ENCODE assay signal across 8 cellular contexts in the genomic region with DNA sequence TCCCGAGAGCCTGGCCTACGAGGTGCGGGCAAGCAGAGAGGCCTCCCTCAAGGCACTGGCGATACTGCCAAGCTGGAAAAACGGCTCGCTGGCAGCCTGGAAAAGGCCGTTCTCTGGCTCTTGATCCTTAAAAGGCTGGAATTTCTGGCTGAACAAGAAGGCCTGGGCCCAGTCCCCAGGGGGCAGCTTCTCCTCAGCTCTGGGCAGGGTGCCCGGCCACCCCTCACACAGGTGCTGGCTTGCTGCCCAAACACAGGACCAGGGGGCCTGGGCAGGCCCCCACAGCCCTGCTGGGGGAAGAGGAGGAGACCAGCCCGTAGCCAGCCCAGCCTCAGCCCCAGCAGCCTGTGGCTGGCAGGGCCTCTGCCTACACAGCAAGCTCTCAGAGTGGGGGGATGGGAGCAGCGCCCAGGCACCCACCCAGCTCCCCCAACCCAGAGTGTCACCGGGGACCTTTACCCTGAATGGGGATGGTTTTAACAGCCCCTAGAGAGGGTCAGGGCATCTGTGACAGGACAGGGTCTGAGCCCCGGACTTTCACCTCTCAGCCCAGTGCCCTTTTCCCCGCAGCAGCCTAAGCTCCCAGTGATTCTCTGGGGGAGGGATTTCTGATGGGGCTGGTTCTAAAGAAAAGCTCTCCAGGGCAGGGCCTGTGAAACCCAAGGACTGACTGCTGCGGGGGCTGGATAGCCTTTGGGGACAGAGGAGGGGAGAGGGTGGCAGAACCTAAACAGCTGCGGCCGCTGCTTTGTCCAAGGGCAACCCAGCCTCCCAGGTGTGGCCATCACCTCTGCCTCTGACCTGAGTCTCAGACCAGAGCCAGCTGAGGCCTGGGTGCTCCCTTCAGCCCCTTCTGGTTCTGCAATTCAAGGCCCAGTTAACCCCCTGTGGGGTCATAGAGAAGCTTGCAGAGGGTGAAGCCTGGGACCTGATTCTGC. TPM values are rescaled to one million over a fixed set of nuclear protein-coding genes. Genes with fewer than 3 reads are reported as not detected.
DNase-seq lines count a peak whose midpoint lies in the region; ATAC-seq, FAIRE-seq and TF ChIP-seq lines count a peak whose summit lies in the region.

No MANE protein-coding gene starts in this region.

- H3K27ac ChIP-seq in A549, result peak overlapping the region; percentile 67 to 88
- H3K27ac ChIP-seq in adrenal gland, result peak overlapping the region in 3 of 5 donors; percentile 28 to 81 (median 73)
- H3K27ac ChIP-seq in small intestine (ENCODE audit: low read depth in 1 of 2, low read length in 1 of 2), result peak overlapping the region; percentile 80 to 83

- H3K4me2 ChIP-seq in A549, result peak overlapping the region; percentile 48

- TF ChIP-seq CTCF in A549 (IDR thresholded peaks at IDR 0.05) (no peak), adrenal gland (IDR thresholded peaks at IDR 0.05) (no peak)

- intact Hi-C loops in adrenal gland (cut with DNase I), result no loop called here

- H3K9me3 ChIP-seq in A549 (no peaks in the 10 kb centered on the region), adrenal gland (replicated peaks in 1 of 3) (no peaks in the 10 kb centered on the region), small intestine (ENCODE audit: control insufficient read depth, low read depth) (no peaks in the 10 kb centered on the region)

- WGBS in A549 (ENCODE audit: missing lambda C conversion rate), result 74% methylated on average over 14 of the region's 16 CpGs
- 57 to 86% (median 81%) methylated on average over 6 to 16 of the region's 16 CpGs for WGBS in adrenal gland, 4 donors
- WGBS in small intestine, 3 donors, result 20 to 50% (median 32%) methylated on average over 16 of the region's 16 CpGs

- H3K4me1 ChIP-seq in A549 (peaks cover 33% of the 10 kb centered on the region), adrenal gland (replicated peaks in 1 of 2) (no peaks in the 10 kb centered on the region), small intestine (ENCODE audit: control insufficient read depth in 2 of 2, insufficient read depth in 1 of 2, low read depth in 1 of 2, low read length in 1 of 2) (peaks cover 6 to 9% of the 10 kb centered on the region in 2 donors)

- TF ChIP-seq EP300 in A549 (IDR thresholded peaks at IDR 0.05), result no peak

- H3K27me3 ChIP-seq in adrenal gland, result no peaks in the 10 kb centered on the region
- no peaks in the 10 kb centered on the region for H3K27me3 ChIP-seq in small intestine (ENCODE audit: control insufficient read depth in 2 of 2, insufficient read depth in 2 of 2, low read length in 2 of 2)

- H3K4me3 ChIP-seq in A549 (no peak overlapping the region), adrenal gland (no peak overlapping the region), small intestine (ENCODE audit: low read depth in 1 of 2, low read length in 2 of 2) (no peak overlapping the region)

- POLR2A ChIA-PET in A549 (lab: Yijun Ruan, JAX), result interaction anchor here (0.8 to 8.0 kb wide), 5 partner anchors 12 to 40 kb away, joined by 3 to 72 read pairs (median 3); a partner anchor contains a TSS

- H3K36me3 ChIP-seq in adrenal gland (replicated peaks in 1 of 2) (no peaks in the 10 kb centered on the region), small intestine (ENCODE audit: control insufficient read depth in 2 of 2, insufficient read depth in 2 of 2, low read length in 2 of 2) (no peaks in the 10 kb centered on the region)

- no peak for TF ChIP-seq RAD21 in A549 (conservative IDR thresholded peaks at IDR 0.05 in 1 of 2, IDR thresholded peaks at IDR 0.05 in 1 of 2)

- DNase-seq in A549 (ENCODE audit: low read depth in 1 of 2, low spot score in 1 of 2), result no peak
- peak; percentile 92 for DNase-seq in NCI-H1105 (lab: John Stamatoyannopoulos, UW)
- no peak for DNase-seq in adrenal gland
- DNase-seq in hippocampal formation (lab: John Stamatoyannopoulos, UW), result peak; percentile 40 to 46
- DNase-seq in small intestine, result peak; percentile 81
- DNase-seq in SW480 (ENCODE audit: low spot score), result no peak
- no peak for DNase-seq in H54 (ENCODE audit: insufficient read length, low spot score)
- DNase-seq in SKM-1 treated with dmso at 0.1 percent for 144 hours (lab: John Stamatoyannopoulos, UW; ENCODE audit: unreplicated experiment), result no peak

- ATAC-seq in A549, result peak; percentile 33 to 58; a peak in 5 of 6 replicates

- FAIRE-seq in A549 (lab: Jason Lieb, UNC) (no peak), small intestine (lab: Jason Lieb, UNC) (no peak), H54 (lab: Jason Lieb, UNC) (no peak)

- TF ChIP-seq POLR2A in A549 (IDR thresholded peaks at IDR 0.05; ENCODE audit: low read length), result no peak
- TF ChIP-seq POLR2A in adrenal gland (IDR thresholded peaks at IDR 0.05), result no peak
- no peak for TF ChIP-seq POLR2A in H54 (IDR thresholded peaks at IDR 0.05; ENCODE audit: low read depth, low read length)

- CTCF ChIA-PET in A549 (lab: Yijun Ruan, JAX), result interaction anchor here (0.6 to 1.9 kb wide), 12 partner anchors 10 to 248 kb away, joined by 3 to 12 read pairs (median 4); a partner anchor contains a TSS

TF ChIP-seq in A549, 52 proteins besides CTCF, POLR2A, EP300 and RAD21:
- TF ChIP-seq KDM5A (IDR thresholded peaks at IDR 0.05) (no peak), TFCP2L1 (CRISPR knock-in tag; IDR thresholded peaks at IDR 0.05) (no peak), FOXS1 (CRISPR knock-in tag; IDR thresholded peaks at IDR 0.05) (no peak), ZSCAN20 (CRISPR knock-in tag; IDR thresholded peaks at IDR 0.05) (no peak)

RNA-seq across cellular contexts. Expression of a gene that starts 38.6 kb away (rescaled TPM):
- 101 and 133 TPM in 2 replicates for polyA plus RNA-seq in A549 (2011; rRNA removed)
- polyA plus RNA-seq in A549 (2012; cell fraction: cytosol; rRNA removed), result 39.6 and 55.5 TPM in 2 replicates
- 57.4 and 64.7 TPM in 2 replicates for polyA plus RNA-seq in A549 (2012; cell fraction: nucleus; rRNA removed)
- 77.9 to 111 TPM (median 103 TPM) in 3 replicates for polyA plus RNA-seq in A549 (2017; fragmentation: RNase III; extraction: RNeasy Plus Mini Kit Qiagen cat#74134 plus additional on column Dnase treatment)
- polyA minus RNA-seq in A549 (2011; rRNA and poly(A)+ RNA removed), result 172 and 195 TPM in 2 replicates
- total RNA-seq in adrenal gland, result 100 to 1,000 TPM in 4 of 8 donors, 10 to 100 TPM in 4; 29.0 to 332 (median 98.7) TPM
- 10 to 100 TPM; 42.9 to 75.4 (median 49.3) TPM for polyA plus RNA-seq in adrenal gland
- polyA plus RNA-seq in small intestine, result 10 to 100 TPM; 24.6 to 42.0 (median 34.4) TPM

Comparison
In these comparisons a context has a peak if more than half of its experiments do, and no peak if none do; other contexts are left out.
1. DNase-seq: peak in NCI-H1105 (single experiment), hippocampal formation (2 of 2) and small intestine (single experiment); none in A549 (0 of 2), adrenal gland (0 of 7), SW480 (single experiment), H54 (single experiment) and SKM-1 treated with dmso at 0.1 percent for 144 hours (single experiment).
2. Peak in every context shown above with its lines, with median percentiles within 50 percentile points of each other: H3K27ac ChIP-seq.